In the genomic region with DNA sequence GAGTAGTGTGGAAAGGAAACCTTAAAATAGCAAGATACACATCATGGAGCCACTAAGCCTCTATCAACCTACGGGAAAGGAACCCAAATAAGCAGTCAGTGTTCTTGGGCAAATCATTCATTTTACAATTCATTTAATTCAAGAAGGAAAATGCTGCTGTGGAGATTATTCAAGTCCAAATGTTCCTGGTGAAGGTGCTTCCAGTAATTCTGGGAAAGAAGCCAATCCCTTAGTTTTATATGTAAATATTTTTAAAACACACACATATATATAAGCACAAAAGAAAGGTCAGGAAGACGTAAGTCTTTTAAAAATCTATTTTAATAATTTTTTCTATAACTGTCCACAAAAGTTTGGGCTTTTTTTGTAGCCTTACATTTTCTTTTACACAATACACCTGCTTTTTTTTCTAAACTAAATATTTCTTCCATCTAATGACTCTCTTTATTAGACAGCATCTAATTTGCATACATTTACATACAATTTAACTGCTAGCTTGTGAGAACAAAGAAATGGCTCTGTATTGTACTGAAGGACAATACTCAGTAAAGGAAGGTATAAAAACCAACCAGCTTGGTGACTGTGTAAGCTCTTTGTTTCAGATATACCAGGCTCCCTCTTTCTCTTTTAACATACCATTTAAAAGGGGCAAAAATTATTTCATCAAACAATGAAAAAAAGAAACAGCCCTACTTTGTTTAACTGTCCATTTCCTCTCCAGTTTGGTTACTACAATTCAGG, we compare ENCODE assay signal across 23 cellular contexts.
DNase-seq lines count a peak whose midpoint lies in the region; ATAC-seq and TF ChIP-seq lines count a peak whose summit lies in the region.
"Had no signal": no experiment of that assay in that cellular context is flagged by ENCODE, and none has a peak within 500 bp of the region (broad histone marks: within the 10 kb centered on the region; RNA-seq: fewer than 3 reads in every experiment).

No MANE protein-coding gene starts in this region.

- no peaks in the 10 kb centered on the region for H3K27me3 ChIP-seq in iPS-20b (ENCODE audit: insufficient read depth, low read length)
- H3K27me3 ChIP-seq: breast epithelium, stomach, upper lobe of left lung had no signal

- H3K4me1 ChIP-seq in iPS-20b (ENCODE audit: insufficient read depth, low read length) = peaks cover 24% of the 10 kb centered on the region; the same call in 1 of the 2 replicates

- H3K9ac ChIP-seq in iPS-20b (ENCODE audit: low read depth, low read length) = no peak overlapping the region
- H3K9ac ChIP-seq: parathyroid adenoma had no signal

- no peak for ATAC-seq in GM18505 (IDR thresholded peaks at IDR 0.05; ENCODE audit: unreplicated experiment)
- ATAC-seq: left lobe of liver, natural killer cell, Right ventricle myocardium inferior, sciatic nerve had no signal

- H3K27ac ChIP-seq in VCaP (peak overlapping the region; percentile 4; the same call in 1 of the 2 replicates), iPS-20b (ENCODE audit: low read length) (peak overlapping the region; percentile 13), substantia nigra (ENCODE audit: low read depth, low read length, poor library complexity, severe bottlenecking) (peak overlapping the region; percentile 82)
- H3K27ac ChIP-seq: breast epithelium, coronary artery, parathyroid adenoma, upper lobe of left lung had no signal

- no peaks in the 10 kb centered on the region for H3K9me3 ChIP-seq in iPS-20b (ENCODE audit: insufficient read depth, low read depth, low read length)
- H3K9me3 ChIP-seq: breast epithelium, HAP-1, stomach, upper lobe of left lung had no signal

- DNase-seq in NCI-H1436 (lab: John Stamatoyannopoulos, UW) (peak; percentile 16), NCI-H1436 treated with DMSO at 0.1 percent for 48 hours (lab: John Stamatoyannopoulos, UW) (no peak), substantia nigra (lab: John Stamatoyannopoulos, UW) (no peak), NCI-H2107 treated with DMSO at 0.1 percent for 48 hours (lab: John Stamatoyannopoulos, UW; ENCODE audit: unreplicated experiment) (no peak), GM13976 (ENCODE audit: low spot score) (no peak)
- DNase-seq: activated CD4-positive, CD25-positive, alpha-beta regulatory T cell treated with anti-CD3 and anti-CD28 coated beads, Interleukin-2, amount 50 U/mL, for 72 hours; activated T-cell treated with anti-CD3 and anti-CD28 coated beads, Interleukin-2, amount 50 U/mL, for 1 hour; AML-193; Karpas-422; natural killer cell; NCI-H774; stomach; upper lobe of left lung had no signal

- TF ChIP-seq CTCF in VCaP (conservative IDR thresholded peaks at IDR 0.05) = no peak
- no peak for TF ChIP-seq CTCF in GM13976 (IDR thresholded peaks at IDR 0.05; ENCODE audit: borderline replicate concordance, control extremely low read depth, extremely low read depth, insufficient read depth, missing control alignments)

- in situ Hi-C loops in GM13976 (cut with MboI; ENCODE audit: low sequenced_read_pairs, unreplicated experiment) = no loop called here

- no peak for TF ChIP-seq POLR2A in GM18505 (IDR thresholded peaks at IDR 0.05; ENCODE audit: borderline replicate concordance, extremely low read depth, insufficient read depth, insufficient read length)

- H3K4me3 ChIP-seq in iPS-20b (ENCODE audit: low read length) = no peak overlapping the region; the same call in 1 of the 2 replicates
- H3K4me3 ChIP-seq: breast epithelium, coronary artery, HAP-1, stomach, upper lobe of left lung had no signal

- no peaks in the 10 kb centered on the region for H3K36me3 ChIP-seq in iPS-20b (ENCODE audit: insufficient read depth, low read depth, low read length)
- H3K36me3 ChIP-seq: breast epithelium, HAP-1, stomach, upper lobe of left lung had no signal

Comparison
In these comparisons a context has a peak if more than half of its experiments do, and no peak if none do; other contexts are left out.
1. H3K27ac ChIP-seq: peak in every context shown above with its lines; median percentile 82 in substantia nigra; 13 in iPS-20b; 4 in VCaP.